ENCODE assay signal across 12 cellular contexts in genomic region chr1:116379057-116379630, GRCh38. TPM values are rescaled to one million over a fixed set of nuclear protein-coding genes. Genes with fewer than 3 reads are reported as not detected.
A peak's percentile ranks its signal among the peaks of the same experiment; 100 is the strongest.
DNase-seq lines count a peak whose midpoint lies in the region; ATAC-seq and TF ChIP-seq lines count a peak whose summit lies in the region.
"Had no signal": no experiment of that assay in that cellular context is flagged by ENCODE, and none has a peak within 500 bp of the region (broad histone marks: within the 10 kb centered on the region; RNA-seq: fewer than 3 reads in every experiment).

No MANE protein-coding gene starts in this region.

- H4K20me1 ChIP-seq in mammary epithelial cell (ENCODE audit: insufficient read depth, low read length) = peaks cover 2% of the 10 kb centered on the region

- no peak overlapping the region for H3K9ac ChIP-seq in mammary epithelial cell (ENCODE audit: insufficient read depth, low read length)

- CTCF ChIA-PET in mammary epithelial cell (lab: Charles Lee; ENCODE audit: low non-redundant PET) = no interaction called here

- no peak for TF ChIP-seq CTCF in cardiac muscle cell (IDR thresholded peaks at IDR 0.05; ENCODE audit: low read depth, low read length)
- TF ChIP-seq CTCF in mammary epithelial cell (conservative IDR thresholded peaks at IDR 0.05 in 1 of 2, IDR thresholded peaks at IDR 0.05 in 1 of 2; ENCODE audit: extremely low read depth in 1 of 2, insufficient read depth in 1 of 2, low read depth in 1 of 2, low read length in 2 of 2) = no peak
- TF ChIP-seq CTCF in upper lobe of right lung (IDR thresholded peaks at IDR 0.05) = no peak

- in situ Hi-C loops in mammary epithelial cell (cut with MboI; ENCODE audit: low sequenced_read_pairs in 2 of 2) = loop anchor here in 1 of 2 donors (25.0 kb wide), 1 partner anchor 108 kb away; no protein-coding TSS in a partner anchor

- no peak for ATAC-seq in memory B cell (ENCODE audit: low read depth)
- no peak for ATAC-seq in upper lobe of right lung

- no TSS peak for BruUV-seq in mammary epithelial cell (replicated peaks; lab: Mats Ljungman, UMichigan)

- no peak overlapping the region for H2AFZ ChIP-seq in mammary epithelial cell (ENCODE audit: low read depth, low read length)

- intact Hi-C loops in cardiac septum (cut with DNase I) = loop anchor here (5.0 kb wide), 3 partner anchors 53 to 193 kb away; partner anchors contain the start of gene CD58
- intact Hi-C loops in mammary epithelial cell (cut with micrococcal nuclease) = loop anchor here (5.0 kb wide), 2 partner anchors 38 to 227 kb away; no protein-coding TSS in a partner anchor
- intact Hi-C loops in upper lobe of right lung (cut with DNase I) = no loop called here

- H3K9me3 Mint-ChIP-seq in memory B cell = no peaks in the 10 kb centered on the region
- H3K9me3 Mint-ChIP-seq: H9 had no signal

- H3K27ac Mint-ChIP-seq in memory B cell = peak overlapping the region; percentile 94

- no peaks in the 10 kb centered on the region for H3K27me3 Mint-ChIP-seq in memory B cell

- H3K4me1 Mint-ChIP-seq in memory B cell = peaks cover 65% of the 10 kb centered on the region

- H3K4me3 ChIP-seq in cardiac muscle cell (peak overlapping the region; percentile 12), mammary epithelial cell (replicated peaks in 1 of 3; ENCODE audit: insufficient read depth in 1 of 3, low read depth in 2 of 3, low read length in 3 of 3) (no peak overlapping the region), upper lobe of right lung (no peak overlapping the region)

- H3K4me1 ChIP-seq in cardiac muscle cell (ENCODE audit: low read depth) (peaks cover 74% of the 10 kb centered on the region), mammary epithelial cell (ENCODE audit: insufficient read depth, low read length) (peaks cover 53% of the 10 kb centered on the region), upper lobe of right lung (peaks cover 92% of the 10 kb centered on the region)

- DNase-seq in cardiac muscle cell (ENCODE audit: low read depth in 1 of 2, low spot score in 1 of 2) (no peak), cardiac septum (ENCODE audit: low spot score) (no peak), mammary epithelial cell (no peak), memory B cell (ENCODE audit: low spot score in 2 of 2) (no peak), upper lobe of right lung (no peak), SW480 (ENCODE audit: low spot score) (no peak), OCI-M2 (lab: John Stamatoyannopoulos, UW; ENCODE audit: unreplicated experiment) (no peak)
- no peak for DNase-seq in effector CD4-positive, alpha-beta T cell
- DNase-seq: H9; NCI-H2171 treated with DMSO at 0.1 percent for 48 hours; stimulated activated CD4-positive, alpha-beta T cell treated with anti-CD3 and anti-CD28 coated beads, Interleukin-4, amount 100 ng/mL, for 24 hours; SW 1271 had no signal

- no peaks in the 10 kb centered on the region for H3K27me3 ChIP-seq in cardiac muscle cell
- no peaks in the 10 kb centered on the region for H3K27me3 ChIP-seq in mammary epithelial cell (ENCODE audit: insufficient read depth, low read length)
- H3K27me3 ChIP-seq in upper lobe of right lung = no peaks in the 10 kb centered on the region

- WGBS in mammary epithelial cell (ENCODE audit: low coverage, missing lambda C conversion rate) = 100% methylated on average over 1 of the region's 2 CpGs

- H3K4me3 Mint-ChIP-seq in memory B cell = no peak overlapping the region
- H3K4me3 Mint-ChIP-seq: H9 had no signal

- no peaks in the 10 kb centered on the region for H3K9me3 ChIP-seq in cardiac muscle cell (ENCODE audit: low read depth)
- no peaks in the 10 kb centered on the region for H3K9me3 ChIP-seq in mammary epithelial cell (replicated peaks; ENCODE audit: insufficient read depth, low read length)
- H3K9me3 ChIP-seq in upper lobe of right lung = no peaks in the 10 kb centered on the region

- dilution Hi-C loops in mammary epithelial cell (cut with HindIII; ENCODE audit: low sequenced_read_pairs) = no loop called here

- H3K36me3 ChIP-seq in cardiac muscle cell (peaks cover 17% of the 10 kb centered on the region), mammary epithelial cell (ENCODE audit: insufficient read depth, low read length) (peaks cover 3% of the 10 kb centered on the region), upper lobe of right lung (peaks cover 8% of the 10 kb centered on the region)

- peak overlapping the region; percentile 84 for H3K4me2 ChIP-seq in mammary epithelial cell (ENCODE audit: insufficient read depth, low read depth, low read length)

- H3K79me2 ChIP-seq in mammary epithelial cell (ENCODE audit: insufficient read depth, low read length) = peaks cover 97% of the 10 kb centered on the region

- H3K27ac ChIP-seq in cardiac muscle cell (peak overlapping the region; percentile 97), mammary epithelial cell (ENCODE audit: insufficient read depth, low read depth, low read length) (no peak overlapping the region), upper lobe of right lung (peak overlapping the region; percentile 96)

- no peaks in the 10 kb centered on the region for H3K36me3 Mint-ChIP-seq in memory B cell

RNA-seq across cellular contexts. Expression of gene ATP1A1, which starts 6.1 kb away (rescaled TPM):
- total RNA-seq in cardiac muscle cell = 754 and 1,350 TPM in 2 replicates
- 665 and 1,094 TPM in 2 replicates for polyA plus RNA-seq in cardiac muscle cell
- 192 TPM for total RNA-seq in cardiac septum
- 100 to 1,000 TPM; 359 to 505 TPM for total RNA-seq in mammary epithelial cell
- 660 TPM for polyA plus RNA-seq in mammary epithelial cell
- 731 TPM for polyA minus RNA-seq in mammary epithelial cell
- total RNA-seq in upper lobe of right lung = 628 TPM
